ENCODE assay signal across 9 cellular contexts in the genomic region with DNA sequence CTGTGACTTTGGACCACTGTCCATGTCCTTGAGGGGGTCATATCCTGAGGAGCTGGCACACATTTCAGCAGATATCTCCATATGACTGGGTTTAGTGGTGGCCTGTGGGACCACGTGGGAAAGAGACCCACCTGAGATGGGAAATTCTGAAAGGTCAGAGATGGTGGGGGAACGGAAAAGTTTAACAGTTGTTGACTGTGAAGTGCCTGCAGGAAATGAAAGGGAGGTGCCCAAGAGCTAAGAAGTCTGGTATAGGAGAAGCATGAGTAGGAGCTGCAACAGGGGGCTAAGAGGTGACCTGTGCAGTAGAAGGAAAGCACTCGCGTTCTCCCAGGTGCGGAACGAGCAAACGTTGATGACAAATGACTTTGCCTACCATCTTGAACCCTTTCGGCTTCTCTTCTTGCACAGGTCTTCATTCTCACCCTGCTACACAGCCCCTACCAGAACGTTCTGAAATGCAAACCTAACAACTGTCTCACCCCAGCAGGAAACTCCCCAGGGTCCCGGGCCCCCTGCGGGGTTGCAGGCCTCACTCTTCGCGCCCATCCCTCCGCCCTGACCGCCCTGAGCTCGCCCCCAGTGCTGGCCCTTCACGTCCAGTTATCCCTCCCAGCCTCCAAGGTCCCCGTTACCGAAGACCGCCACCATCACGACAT. TPM values are rescaled to one million over a fixed set of nuclear protein-coding genes. Genes with fewer than 3 reads are reported as not detected.
DNase-seq lines count a peak whose midpoint lies in the region; TF ChIP-seq lines count a peak whose summit lies in the region.
"Had no signal": no experiment of that assay in that cellular context is flagged by ENCODE, and none has a peak within 500 bp of the region (broad histone marks: within the 10 kb centered on the region; RNA-seq: fewer than 3 reads in every experiment).

No MANE protein-coding gene starts in this region.

- H3K4me1 ChIP-seq in CD4-positive, alpha-beta memory T cell (ENCODE audit: insufficient read depth, low read length) = peaks cover 19% of the 10 kb centered on the region
- H3K4me1 ChIP-seq in OCI-LY3 (ENCODE audit: low read length) (no peaks in the 10 kb centered on the region), endocrine pancreas (ENCODE audit: control insufficient read depth, insufficient read depth, low read length) (no peaks in the 10 kb centered on the region)

- no peaks in the 10 kb centered on the region for H3K36me3 ChIP-seq in CD4-positive, alpha-beta memory T cell (ENCODE audit: insufficient read depth, low read length)
- H3K36me3 ChIP-seq in OCI-LY3 (replicated peaks; ENCODE audit: low read depth, low read length) (no peaks in the 10 kb centered on the region), endocrine pancreas (ENCODE audit: control insufficient read depth, insufficient read depth, low read length) (no peaks in the 10 kb centered on the region)

- no peaks in the 10 kb centered on the region for H3K9me3 Mint-ChIP-seq in CD4-positive, alpha-beta memory T cell
- no peaks in the 10 kb centered on the region for H3K9me3 Mint-ChIP-seq in osteocyte (ENCODE audit: unreplicated experiment)

- POLR2A ChIA-PET in CD4-positive, alpha-beta memory T cell (lab: Charles Lee; ENCODE audit: partially characterized antibody) = interaction anchor here (0.6 to 2.8 kb wide), 24 partner anchors 9 to 223 kb away, joined by 3 to 38 read pairs (median 5); partner anchors contain the start of genes CSGALNACT2, HNRNPF and RASGEF1A

- peak in 1 of 5 donors; percentile 65 for DNase-seq in CD4-positive, alpha-beta memory T cell
- DNase-seq in osteocyte (ENCODE audit: extremely low spot score, unreplicated experiment) (no peak), DMS 273 (lab: John Stamatoyannopoulos, UW; ENCODE audit: unreplicated experiment) (no peak), mucosa of gallbladder (ENCODE audit: low spot score) (no peak), NAMALWA (ENCODE audit: low spot score) (no peak), RPMI8226 (no peak)

- H3K4me3 Mint-ChIP-seq in CD4-positive, alpha-beta memory T cell = peak overlapping the region; percentile 95 to 100 (median 98)
- peak overlapping the region; percentile 57 for H3K4me3 Mint-ChIP-seq in osteocyte (ENCODE audit: unreplicated experiment)

- H3K4me2 ChIP-seq in OCI-LY3 (ENCODE audit: low read length) = peak overlapping the region; percentile 68

- no peaks in the 10 kb centered on the region for H3K79me2 ChIP-seq in OCI-LY3 (ENCODE audit: low read length)

- peak overlapping the region; percentile 82 to 97 for H3K4me3 ChIP-seq in CD4-positive, alpha-beta memory T cell (ENCODE audit: low read length in 2 of 2)
- H3K4me3 ChIP-seq in OCI-LY3 (ENCODE audit: low read length) (peak overlapping the region; percentile 81), endocrine pancreas (ENCODE audit: control insufficient read depth, insufficient read depth, low read length) (peak overlapping the region; percentile 27)

- H3K9ac ChIP-seq in OCI-LY3 (ENCODE audit: low read length) (peak overlapping the region; percentile 62), endocrine pancreas (ENCODE audit: control insufficient read depth, insufficient read depth, low read length) (peak overlapping the region; percentile 57)

- no peaks in the 10 kb centered on the region for H3K36me3 Mint-ChIP-seq in CD4-positive, alpha-beta memory T cell
- no peaks in the 10 kb centered on the region for H3K36me3 Mint-ChIP-seq in osteocyte (ENCODE audit: unreplicated experiment)

- no peaks in the 10 kb centered on the region for H3K27me3 Mint-ChIP-seq in CD4-positive, alpha-beta memory T cell
- H3K27me3 Mint-ChIP-seq in osteocyte (ENCODE audit: unreplicated experiment) = peaks cover 3% of the 10 kb centered on the region

- H2AFZ ChIP-seq in OCI-LY3 (ENCODE audit: low read depth, low read length) = no peak overlapping the region

- H3K27me3 ChIP-seq in CD4-positive, alpha-beta memory T cell (ENCODE audit: insufficient read depth, low read length) = no peaks in the 10 kb centered on the region
- no peaks in the 10 kb centered on the region for H3K27me3 ChIP-seq in OCI-LY3 (ENCODE audit: low read depth, low read length)
- no peaks in the 10 kb centered on the region for H3K27me3 ChIP-seq in endocrine pancreas (ENCODE audit: control insufficient read depth, insufficient read depth, low read length)

- CTCF ChIA-PET in CD4-positive, alpha-beta memory T cell (lab: Charles Lee; ENCODE audit: partially characterized antibody) = interaction anchor here (0.7 to 1.3 kb wide), 7 partner anchors 13 to 96 kb away, joined by 3 to 6 read pairs (median 3); no protein-coding TSS in a partner anchor

- no peaks in the 10 kb centered on the region for H4K20me1 ChIP-seq in OCI-LY3 (ENCODE audit: insufficient read depth, low read length)

- peak overlapping the region; percentile 97 to 99 (median 98) for H3K27ac Mint-ChIP-seq in CD4-positive, alpha-beta memory T cell
- H3K27ac Mint-ChIP-seq in osteocyte (ENCODE audit: unreplicated experiment) = no peak overlapping the region

- peaks cover 21 to 34% (median 27%) of the 10 kb centered on the region in 4 donors for H3K4me1 Mint-ChIP-seq in CD4-positive, alpha-beta memory T cell
- H3K4me1 Mint-ChIP-seq in osteocyte (ENCODE audit: unreplicated experiment) = peaks cover 2% of the 10 kb centered on the region

- H3K9me3 ChIP-seq in CD4-positive, alpha-beta memory T cell (ENCODE audit: control insufficient read depth in 1 of 2, low read length in 2 of 2) = no peaks in the 10 kb centered on the region
- H3K9me3 ChIP-seq in OCI-LY3 (ENCODE audit: insufficient read depth, low read length) (no peaks in the 10 kb centered on the region), endocrine pancreas (ENCODE audit: control insufficient read depth, low read length) (no peaks in the 10 kb centered on the region)

- no peak for TF ChIP-seq CTCF in OCI-LY3 (IDR thresholded peaks at IDR 0.05; ENCODE audit: low read depth, low read length)
- TF ChIP-seq CTCF in osteocyte (IDR thresholded peaks at IDR 0.05) = no peak

- intact Hi-C loops in CD4-positive, alpha-beta memory T cell (cut with micrococcal nuclease) = loop anchor here (1.0 to 10.0 kb wide), 7 partner anchors 13 to 224 kb away; partner anchors contain the start of genes CSGALNACT2, HNRNPF, ZNF239 and ZNF487

- H3K27ac ChIP-seq in CD4-positive, alpha-beta memory T cell (ENCODE audit: low read depth, low read length) = peak overlapping the region; percentile 92
- 0 out of 2 replicates have a peak overlapping the region, but pooled peaks have one; percentile 13 for H3K27ac ChIP-seq in OCI-LY3 (ENCODE audit: low read length)

RNA-seq across cellular contexts. Expression of gene FXYD4, which starts 9.8 kb away (rescaled TPM):
- not detected for total RNA-seq in CD4-positive, alpha-beta memory T cell
- polyA plus RNA-seq in CD4-positive, alpha-beta memory T cell = not detected
- total RNA-seq in osteocyte (not detected in 2 replicates), mucosa of gallbladder (1.6 TPM)
- total RNA-seq: left cardiac atrium had no signal

RNA-seq across cellular contexts. Expression of gene HNRNPF, which starts 47.3 kb away (rescaled TPM):
- total RNA-seq in CD4-positive, alpha-beta memory T cell = 100 to 1,000 TPM; 204 to 206 TPM
- 100 to 1,000 TPM; 242 to 296 TPM for polyA plus RNA-seq in CD4-positive, alpha-beta memory T cell
- 189 and 200 TPM in 2 replicates for total RNA-seq in osteocyte
- total RNA-seq in mucosa of gallbladder = 184 TPM

Comparison
In these comparisons a context has a peak if more than half of its experiments do, and no peak if none do; other contexts are left out.
1. H3K4me3 ChIP-seq: peak in every context shown above with its lines; median percentile 90 in CD4-positive, alpha-beta memory T cell; 81 in OCI-LY3; 27 in endocrine pancreas.